In the genomic region with DNA sequence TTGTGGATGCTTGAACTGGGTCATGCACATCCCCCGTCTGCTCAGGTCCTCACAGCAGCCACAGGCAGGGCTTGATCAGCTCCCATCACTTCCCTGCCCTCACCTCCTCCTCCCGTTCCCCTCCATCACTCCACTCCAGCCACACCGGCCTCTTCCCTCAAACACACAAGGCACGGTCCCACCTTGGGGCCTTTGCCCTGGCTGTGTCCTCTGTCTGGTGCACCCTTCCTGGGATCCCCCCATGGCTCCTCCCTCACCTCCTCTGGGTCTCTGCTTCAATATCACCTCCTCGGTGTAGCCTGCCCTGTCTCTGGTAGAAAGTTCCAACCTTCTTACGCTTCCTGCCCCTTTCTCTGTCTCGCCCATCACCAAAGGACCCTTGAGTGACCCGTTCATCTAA, we compare ENCODE assay signal across 1 cellular context.
TF ChIP-seq lines count a peak whose summit lies in the region.

No MANE protein-coding gene starts in this region.

TF ChIP-seq in GM23338, 12 proteins besides CTCF, POLR2A, EP300 and RAD21 (continued from another document):
- TF ChIP-seq REST (IDR thresholded peaks at IDR 0.05; ENCODE audit: unreplicated experiment) (no peak), ZNF462 (CRISPR knock-in tag; IDR thresholded peaks at IDR 0.05) (no peak), JUNB (IDR thresholded peaks at IDR 0.05; ENCODE audit: unreplicated experiment) (no peak), EZH2 (IDR thresholded peaks at IDR 0.05; ENCODE audit: low read depth, unreplicated experiment) (no peak), ETS1 (IDR thresholded peaks at IDR 0.05) (no peak), STAT1 (IDR thresholded peaks at IDR 0.05; ENCODE audit: unreplicated experiment) (no peak), NANOG (IDR thresholded peaks at IDR 0.05; ENCODE audit: borderline replicate concordance) (no peak)
